Comparison of ENCODE assay signal across 8 cellular contexts in genomic region chr18:5073026-5073944, GRCh38.
DNase-seq lines count a peak whose midpoint lies in the region; ATAC-seq, FAIRE-seq and TF ChIP-seq lines count a peak whose summit lies in the region.

No MANE protein-coding gene starts in this region.

- no peaks in the 10 kb centered on the region for H3K4me1 Mint-ChIP-seq in neural crest cell

- no peaks in the 10 kb centered on the region for H3K79me2 ChIP-seq in Karpas-422 (ENCODE audit: low read length)
- no peaks in the 10 kb centered on the region for H3K79me2 ChIP-seq in endothelial cell of umbilical vein (ENCODE audit: control insufficient read depth, insufficient read depth, low read length)

- no peak overlapping the region for H3K9ac ChIP-seq in Karpas-422 (ENCODE audit: low read length)
- H3K9ac ChIP-seq in endothelial cell of umbilical vein (replicated peaks; ENCODE audit: extremely low read depth, insufficient read depth, low read length), result no peak overlapping the region

- TF ChIP-seq CTCF in RWPE1 (conservative IDR thresholded peaks at IDR 0.05; ENCODE audit: low read depth) (peak; percentile 49), endothelial cell of umbilical vein (IDR thresholded peaks at IDR 0.05; ENCODE audit: extremely low read depth in 1 of 2, insufficient read depth in 1 of 2, low read depth in 1 of 2, low read length in 2 of 2) (peak; percentile 11 to 40), neural crest cell (conservative IDR thresholded peaks at IDR 0.05) (peak; percentile 86)

- H3K4me1 ChIP-seq in Karpas-422 (ENCODE audit: low read length) (peaks cover 9% of the 10 kb centered on the region), endothelial cell of umbilical vein (ENCODE audit: control insufficient read depth, extremely low read depth, insufficient read depth, low read length) (no peaks in the 10 kb centered on the region)
- no peaks in the 10 kb centered on the region for H3K4me1 ChIP-seq in effector memory CD4-positive, alpha-beta T cell (ENCODE audit: control insufficient read depth, insufficient read depth, low read length, poor library complexity, severe bottlenecking)

- H3K9me2 ChIP-seq in Karpas-422 (replicated peaks; ENCODE audit: insufficient read depth, low read length), result no peaks in the 10 kb centered on the region

- H3K4me3 ChIP-seq in Karpas-422 (ENCODE audit: low read length), result no peak overlapping the region
- H3K4me3 ChIP-seq in endothelial cell of umbilical vein (replicated peaks in 1 of 3; ENCODE audit: insufficient read depth in 1 of 3, low read depth in 1 of 3, low read length in 3 of 3), result no peak overlapping the region
- no peak overlapping the region for H3K4me3 ChIP-seq in effector memory CD4-positive, alpha-beta T cell (ENCODE audit: insufficient read depth, low read depth, low read length, poor library complexity, severe bottlenecking)

- H3K27ac Mint-ChIP-seq in neural crest cell (ENCODE audit: unreplicated experiment), result no peak overlapping the region

- H3K27me3 Mint-ChIP-seq in neural crest cell (ENCODE audit: low read depth), result peaks cover 18% of the 10 kb centered on the region

- H3K9me3 ChIP-seq in Karpas-422 (ENCODE audit: low read length) (no peaks in the 10 kb centered on the region), endothelial cell of umbilical vein (replicated peaks; ENCODE audit: control insufficient read depth, insufficient read depth, low read length) (no peaks in the 10 kb centered on the region)
- no peaks in the 10 kb centered on the region for H3K9me3 ChIP-seq in effector memory CD4-positive, alpha-beta T cell (ENCODE audit: control insufficient read depth, low read length)

- CTCF ChIA-PET in RWPE1 (lab: Yijun Ruan, JAX) (interaction anchor here (0.6 to 1.4 kb wide), 3 partner anchors 29 to 456 kb away, joined by 3 to 4 read pairs (median 3); no protein-coding TSS in a partner anchor), endothelial cell of umbilical vein (lab: Charles Lee) (interaction anchor here (0.7 to 1.7 kb wide), 2 partner anchors 474 to 1449 kb away, joined by 3 read pairs; no protein-coding TSS in a partner anchor)

- dilution Hi-C loops in endothelial cell of umbilical vein (cut with MboI; ENCODE audit: extremely low pct_ligation_motif_present, low sequenced_read_pairs), result no loop called here

- intact Hi-C loops in endothelial cell of umbilical vein (cut with micrococcal nuclease), result loop anchor here (1.0 to 10.0 kb wide), 2 partner anchors 472 to 768 kb away; partner anchors contain the start of gene EPB41L3

- H3K9me1 ChIP-seq in endothelial cell of umbilical vein (replicated peaks; ENCODE audit: control insufficient read depth, extremely low read depth, insufficient read depth, low read length), result no peaks in the 10 kb centered on the region

- POLR2A ChIA-PET in RWPE1 (lab: Yijun Ruan, JAX; ENCODE audit: low non-redundant PET), result no interaction called here
- POLR2A ChIA-PET in endothelial cell of umbilical vein (lab: Charles Lee), result no interaction called here

- peak; percentile 18 for FAIRE-seq in endothelial cell of umbilical vein (lab: Jason Lieb, UNC)

- peak; percentile 51 for ATAC-seq in GM21447 (IDR thresholded peaks at IDR 0.05; ENCODE audit: unreplicated experiment)

- no peaks in the 10 kb centered on the region for H3K9me3 Mint-ChIP-seq in neural crest cell

- no peaks in the 10 kb centered on the region for H3K27me3 ChIP-seq in Karpas-422 (ENCODE audit: low read length)
- no peaks in the 10 kb centered on the region for H3K27me3 ChIP-seq in endothelial cell of umbilical vein (ENCODE audit: control insufficient read depth in 2 of 2, insufficient read depth in 2 of 2, low read length in 2 of 2)
- no peaks in the 10 kb centered on the region for H3K27me3 ChIP-seq in effector memory CD4-positive, alpha-beta T cell (replicated peaks; ENCODE audit: control insufficient read depth, insufficient read depth, low read length, poor library complexity, severe bottlenecking)

- DNase-seq in DMS153 treated with DMSO at 0.1 percent for 48 hours (lab: John Stamatoyannopoulos, UW; ENCODE audit: unreplicated experiment) (peak; percentile 9), DMS153 (lab: John Stamatoyannopoulos, UW) (no peak), Karpas-422 (peak; percentile 79), RWPE1 (ENCODE audit: low spot score) (peak; percentile 7), endothelial cell of umbilical vein (ENCODE audit: low read depth, low spot score) (peak; percentile 49), neural crest cell (ENCODE audit: low read depth, low spot score) (peak; percentile 36)
- no peak for DNase-seq in effector memory CD4-positive, alpha-beta T cell

- H3K36me3 ChIP-seq in Karpas-422 (ENCODE audit: insufficient read depth, low read length) (no peaks in the 10 kb centered on the region), endothelial cell of umbilical vein (ENCODE audit: control insufficient read depth in 2 of 2, extremely low read depth in 1 of 2, insufficient read depth in 2 of 2, low read length in 2 of 2) (no peaks in the 10 kb centered on the region)
- H3K36me3 ChIP-seq in effector memory CD4-positive, alpha-beta T cell (ENCODE audit: control insufficient read depth, insufficient read depth, low read length), result no peaks in the 10 kb centered on the region

- H3K36me3 Mint-ChIP-seq in neural crest cell (ENCODE audit: low read depth), result no peaks in the 10 kb centered on the region

- H4K20me1 ChIP-seq in Karpas-422 (ENCODE audit: insufficient read depth, low read depth, low read length), result no peaks in the 10 kb centered on the region
- H4K20me1 ChIP-seq in endothelial cell of umbilical vein (replicated peaks; ENCODE audit: control insufficient read depth, extremely low read depth, insufficient read depth, low read length), result no peaks in the 10 kb centered on the region

- H2AFZ ChIP-seq in Karpas-422 (ENCODE audit: low read length) (no peak overlapping the region), endothelial cell of umbilical vein (ENCODE audit: low read depth, low read length) (no peak overlapping the region)

- TF ChIP-seq POLR2A in endothelial cell of umbilical vein (IDR thresholded peaks at IDR 0.05; ENCODE audit: low read depth, low read length), result no peak

- H3K4me3 Mint-ChIP-seq in neural crest cell, result no peak overlapping the region

- no TSS peak for BruUV-seq in endothelial cell of umbilical vein (replicated peaks; lab: Mats Ljungman, UMichigan)

- H3K4me2 ChIP-seq in Karpas-422 (ENCODE audit: low read depth, low read length, poor library complexity, severe bottlenecking) (no peak overlapping the region), endothelial cell of umbilical vein (ENCODE audit: insufficient read depth, low read length) (no peak overlapping the region)

- H3K27ac ChIP-seq in Karpas-422 (ENCODE audit: low read length), result no peak overlapping the region
- no peak overlapping the region for H3K27ac ChIP-seq in RWPE1
- H3K27ac ChIP-seq in endothelial cell of umbilical vein (ENCODE audit: insufficient read depth, low read depth, low read length), result no peak overlapping the region
- no peak overlapping the region for H3K27ac ChIP-seq in effector memory CD4-positive, alpha-beta T cell (ENCODE audit: insufficient read depth, low read length, poor library complexity, severe bottlenecking)

TF ChIP-seq in endothelial cell of umbilical vein, 7 proteins besides CTCF, POLR2A, EP300 and RAD21:
- TF ChIP-seq POLR2AphosphoS5 (IDR thresholded peaks at IDR 0.05; ENCODE audit: insufficient read depth, low read depth, low read length), result no peak
- no peak for TF ChIP-seq FOS (IDR thresholded peaks at IDR 0.05; ENCODE audit: borderline replicate concordance, insufficient read depth, low read length)
- no peak for TF ChIP-seq JUN (IDR thresholded peaks at IDR 0.05; ENCODE audit: borderline replicate concordance, insufficient read depth, insufficient read length, low read depth)
- TF ChIP-seq MYC (IDR thresholded peaks at IDR 0.05; ENCODE audit: low read depth, low read length), result no peak
- no peak for TF ChIP-seq MAX (IDR thresholded peaks at IDR 0.05; ENCODE audit: insufficient read depth, insufficient read length)
- no peak for TF ChIP-seq GATA2 (IDR thresholded peaks at IDR 0.05; ENCODE audit: insufficient read depth, insufficient read length, low read depth, low read length)
- TF ChIP-seq EZH2 (IDR thresholded peaks at IDR 0.05; ENCODE audit: borderline replicate concordance, low read depth, low read length, severe bottlenecking), result no peak

Comparison
In these comparisons a context has a peak if more than half of its experiments do, and no peak if none do; other contexts are left out.
1. DNase-seq: peak in DMS153 treated with DMSO at 0.1 percent for 48 hours (single experiment), Karpas-422 (single experiment), RWPE1 (single experiment), endothelial cell of umbilical vein (single experiment) and neural crest cell (single experiment); none in DMS153 (single experiment) and effector memory CD4-positive, alpha-beta T cell (0 of 3).
2. CTCF ChIP-seq: peak in every context shown above with its lines; median percentile 86 in neural crest cell; 49 in RWPE1; 26 in endothelial cell of umbilical vein.